1 cellular context compared by ENCODE assay signal in the genomic region with DNA sequence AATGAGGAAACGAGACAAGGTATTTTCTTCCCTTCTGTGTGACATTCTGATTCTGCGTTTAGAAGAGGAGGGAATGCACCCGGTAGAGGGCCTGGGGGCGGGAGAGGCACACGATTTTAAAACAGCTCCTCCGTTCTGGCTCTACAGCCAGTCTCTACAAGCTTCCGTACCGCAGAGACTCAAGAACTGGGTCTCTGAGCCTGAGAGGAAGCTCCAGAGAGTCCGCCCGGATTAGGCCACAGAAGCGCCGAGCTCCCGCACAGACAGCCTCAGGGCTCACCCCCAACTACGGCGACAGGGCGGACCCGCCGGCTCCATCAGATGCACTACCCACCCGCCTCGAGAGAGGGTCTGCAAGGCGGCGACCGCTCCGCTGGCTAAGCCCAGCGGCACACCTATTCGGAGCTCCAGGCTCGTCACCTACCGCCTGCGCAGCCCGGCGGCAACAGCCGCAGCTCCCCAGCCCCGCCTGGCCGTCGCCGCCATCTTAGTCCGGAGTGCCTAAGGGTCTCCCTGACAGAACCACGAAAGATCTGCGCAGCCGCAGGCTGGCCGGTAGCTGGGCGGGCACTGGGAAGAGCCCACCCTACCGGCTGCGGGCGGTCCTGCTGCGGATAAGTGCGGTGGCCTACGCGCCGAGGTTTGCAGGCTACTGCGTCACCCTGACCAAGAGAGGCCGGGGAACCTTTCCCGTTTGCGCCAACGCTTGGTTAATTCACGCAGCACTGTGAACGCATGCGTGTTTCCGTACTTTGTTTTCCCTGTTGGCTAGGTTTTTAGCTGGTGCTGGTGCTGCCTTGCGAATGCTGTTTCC.
A peak's percentile ranks its signal among the peaks of the same experiment; 100 is the strongest.
TF ChIP-seq lines count a peak whose summit lies in the region.

NFU1 (minus strand) TSS at position 499 of the 814 bp plus-strand sequence; CDS start at position 486, 13 bp downstream.

TF ChIP-seq in HepG2, 621 proteins besides CTCF, POLR2A, EP300 and RAD21 (continued from another document and continues in another):
- no peak for TF ChIP-seq SRSF9 (IDR thresholded peaks at IDR 0.05; ENCODE audit: borderline replicate concordance, insufficient read depth, low read depth, low read length, poor library complexity, severe bottlenecking)
- TF ChIP-seq ZBTB46 (CRISPR knock-in tag; IDR thresholded peaks at IDR 0.05; ENCODE audit: borderline replicate concordance): no peak
- TF ChIP-seq, protein P1, sequence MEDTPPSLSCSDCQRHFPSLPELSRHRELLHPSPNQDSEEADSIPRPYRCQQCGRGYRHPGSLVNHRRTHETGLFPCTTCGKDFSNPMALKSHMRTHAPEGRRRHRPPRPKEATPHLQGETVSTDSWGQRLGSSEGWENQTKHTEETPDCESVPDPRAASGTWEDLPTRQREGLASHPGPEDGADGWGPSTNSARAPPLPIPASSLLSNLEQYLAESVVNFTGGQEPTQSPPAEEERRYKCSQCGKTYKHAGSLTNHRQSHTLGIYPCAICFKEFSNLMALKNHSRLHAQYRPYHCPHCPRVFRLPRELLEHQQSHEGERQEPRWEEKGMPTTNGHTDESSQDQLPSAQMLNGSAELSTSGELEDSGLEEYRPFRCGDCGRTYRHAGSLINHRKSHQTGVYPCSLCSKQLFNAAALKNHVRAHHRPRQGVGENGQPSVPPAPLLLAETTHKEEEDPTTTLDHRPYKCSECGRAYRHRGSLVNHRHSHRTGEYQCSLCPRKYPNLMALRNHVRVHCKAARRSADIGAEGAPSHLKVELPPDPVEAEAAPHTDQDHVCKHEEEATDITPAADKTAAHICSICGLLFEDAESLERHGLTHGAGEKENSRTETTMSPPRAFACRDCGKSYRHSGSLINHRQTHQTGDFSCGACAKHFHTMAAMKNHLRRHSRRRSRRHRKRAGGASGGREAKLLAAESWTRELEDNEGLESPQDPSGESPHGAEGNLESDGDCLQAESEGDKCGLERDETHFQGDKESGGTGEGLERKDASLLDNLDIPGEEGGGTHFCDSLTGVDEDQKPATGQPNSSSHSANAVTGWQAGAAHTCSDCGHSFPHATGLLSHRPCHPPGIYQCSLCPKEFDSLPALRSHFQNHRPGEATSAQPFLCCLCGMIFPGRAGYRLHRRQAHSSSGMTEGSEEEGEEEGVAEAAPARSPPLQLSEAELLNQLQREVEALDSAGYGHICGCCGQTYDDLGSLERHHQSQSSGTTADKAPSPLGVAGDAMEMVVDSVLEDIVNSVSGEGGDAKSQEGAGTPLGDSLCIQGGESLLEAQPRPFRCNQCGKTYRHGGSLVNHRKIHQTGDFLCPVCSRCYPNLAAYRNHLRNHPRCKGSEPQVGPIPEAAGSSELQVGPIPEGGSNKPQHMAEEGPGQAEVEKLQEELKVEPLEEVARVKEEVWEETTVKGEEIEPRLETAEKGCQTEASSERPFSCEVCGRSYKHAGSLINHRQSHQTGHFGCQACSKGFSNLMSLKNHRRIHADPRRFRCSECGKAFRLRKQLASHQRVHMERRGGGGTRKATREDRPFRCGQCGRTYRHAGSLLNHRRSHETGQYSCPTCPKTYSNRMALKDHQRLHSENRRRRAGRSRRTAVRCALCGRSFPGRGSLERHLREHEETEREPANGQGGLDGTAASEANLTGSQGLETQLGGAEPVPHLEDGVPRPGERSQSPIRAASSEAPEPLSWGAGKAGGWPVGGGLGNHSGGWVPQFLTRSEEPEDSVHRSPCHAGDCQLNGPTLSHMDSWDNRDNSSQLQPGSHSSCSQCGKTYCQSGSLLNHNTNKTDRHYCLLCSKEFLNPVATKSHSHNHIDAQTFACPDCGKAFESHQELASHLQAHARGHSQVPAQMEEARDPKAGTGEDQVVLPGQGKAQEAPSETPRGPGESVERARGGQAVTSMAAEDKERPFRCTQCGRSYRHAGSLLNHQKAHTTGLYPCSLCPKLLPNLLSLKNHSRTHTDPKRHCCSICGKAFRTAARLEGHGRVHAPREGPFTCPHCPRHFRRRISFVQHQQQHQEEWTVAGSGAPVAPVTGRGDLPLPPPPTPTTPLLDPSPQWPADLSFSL (CRISPR knock-in tag; IDR thresholded peaks at IDR 0.05): no peak
- peak; percentile 84; the same call in 1 of the 2 replicates for TF ChIP-seq SMAD9 (CRISPR knock-in tag; IDR thresholded peaks at IDR 0.05)
- no peak for TF ChIP-seq ZNF589 (CRISPR knock-in tag; conservative IDR thresholded peaks at IDR 0.05)
- peak; percentile 87 for TF ChIP-seq SMAD3 (CRISPR knock-in tag; IDR thresholded peaks at IDR 0.05)
- peak; percentile 56; the same call in 1 of the 2 replicates for TF ChIP-seq ZNF354B (CRISPR knock-in tag; IDR thresholded peaks at IDR 0.05)
- TF ChIP-seq ADNP (CRISPR knock-in tag; IDR thresholded peaks at IDR 0.05): no peak
- no peak for TF ChIP-seq ZNF496 (CRISPR knock-in tag; IDR thresholded peaks at IDR 0.05; ENCODE audit: insufficient replicate concordance)
- TF ChIP-seq MAFG (CRISPR knock-in tag; IDR thresholded peaks at IDR 0.05): no peak
- peak; percentile 90 for TF ChIP-seq ZNF800 (CRISPR knock-in tag; IDR thresholded peaks at IDR 0.05)
- no peak for TF ChIP-seq ZNF234 (CRISPR knock-in tag; conservative IDR thresholded peaks at IDR 0.05)
- peak; percentile 75 for TF ChIP-seq MTERF4 (CRISPR knock-in tag; IDR thresholded peaks at IDR 0.05)
- TF ChIP-seq ZBTB25 (CRISPR knock-in tag; IDR thresholded peaks at IDR 0.05): peak; percentile 56; the same call in 1 of the 2 replicates
- TF ChIP-seq AGO2 (optimal IDR thresholded peaks at IDR 0.05; ENCODE audit: low read depth, low read length): peak; percentile 92
- TF ChIP-seq CENPT (CRISPR knock-in tag; IDR thresholded peaks at IDR 0.05; ENCODE audit: low read depth): no peak; the same call in 1 of the 2 replicates
- TF ChIP-seq HCFC1 (IDR thresholded peaks at IDR 0.05; ENCODE audit: low read depth, low read length): peak; percentile 46
- TF ChIP-seq ZHX1 (CRISPR knock-in tag; IDR thresholded peaks at IDR 0.05; ENCODE audit: low read depth): 0 out of 2 replicates have a peak, but pooled peaks have one; percentile 94
- TF ChIP-seq MTF1 (CRISPR knock-in tag; IDR thresholded peaks at IDR 0.05): peak; percentile 60; the same call in 1 of the 2 replicates
- peak; percentile 80 for TF ChIP-seq ZNF883 (CRISPR knock-in tag; IDR thresholded peaks at IDR 0.05; ENCODE audit: not compliant biosample characterization)
- TF ChIP-seq HNRNPH1 (optimal IDR thresholded peaks at IDR 0.05; ENCODE audit: low read depth, low read length): no peak
- TF ChIP-seq ZBTB14 (CRISPR knock-in tag; IDR thresholded peaks at IDR 0.05): no peak; the same call in 1 of the 2 replicates
- TF ChIP-seq GZF1 (CRISPR knock-in tag; IDR thresholded peaks at IDR 0.05): peak; percentile 87; the same call in 1 of the 2 replicates
- peak; percentile 67 for TF ChIP-seq ZKSCAN8 (CRISPR knock-in tag; IDR thresholded peaks at IDR 0.05; ENCODE audit: borderline replicate concordance)
- TF ChIP-seq ZNF776 (CRISPR knock-in tag; IDR thresholded peaks at IDR 0.05): peak; percentile 89
- TF ChIP-seq MAZ (IDR thresholded peaks at IDR 0.05; ENCODE audit: borderline replicate concordance, low read depth, low read length): no peak; the same call in 1 of the 2 replicates
- peak; percentile 66 for TF ChIP-seq MAZ (CRISPR knock-in tag; IDR thresholded peaks at IDR 0.05; ENCODE audit: low read depth)
- TF ChIP-seq THAP8 (CRISPR knock-in tag; IDR thresholded peaks at IDR 0.05; ENCODE audit: borderline replicate concordance): peak; percentile 79; the same call in 1 of the 2 replicates
- TF ChIP-seq NFATC3 (CRISPR knock-in tag; IDR thresholded peaks at IDR 0.05): no peak
- TF ChIP-seq ZNF550 (CRISPR knock-in tag; IDR thresholded peaks at IDR 0.05; ENCODE audit: borderline replicate concordance): 0 out of 2 replicates have a peak, but pooled peaks have one; percentile 42
- TF ChIP-seq NCOA5 (CRISPR knock-in tag; IDR thresholded peaks at IDR 0.05): no peak
- TF ChIP-seq, protein P2, sequence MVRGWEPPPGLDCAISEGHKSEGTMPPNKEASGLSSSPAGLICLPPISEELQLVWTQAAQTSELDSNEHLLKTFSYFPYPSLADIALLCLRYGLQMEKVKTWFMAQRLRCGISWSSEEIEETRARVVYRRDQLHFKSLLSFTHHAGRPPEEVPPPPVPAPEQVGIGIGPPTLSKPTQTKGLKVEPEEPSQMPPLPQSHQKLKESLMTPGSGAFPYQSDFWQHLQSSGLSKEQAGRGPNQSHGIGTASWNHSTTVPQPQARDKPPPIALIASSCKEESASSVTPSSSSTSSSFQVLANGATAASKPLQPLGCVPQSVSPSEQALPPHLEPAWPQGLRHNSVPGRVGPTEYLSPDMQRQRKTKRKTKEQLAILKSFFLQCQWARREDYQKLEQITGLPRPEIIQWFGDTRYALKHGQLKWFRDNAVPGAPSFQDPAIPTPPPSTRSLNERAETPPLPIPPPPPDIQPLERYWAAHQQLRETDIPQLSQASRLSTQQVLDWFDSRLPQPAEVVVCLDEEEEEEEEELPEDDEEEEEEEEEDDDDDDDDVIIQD (CRISPR knock-in tag; IDR thresholded peaks at IDR 0.05; ENCODE audit: low read depth): peak; percentile 95
- TF ChIP-seq ZNF775 (CRISPR knock-in tag; IDR thresholded peaks at IDR 0.05; ENCODE audit: borderline replicate concordance): peak; percentile 80; the same call in 1 of the 2 replicates
